In genomic region chr15:88656760-88657221, GRCh38 we compare ENCODE assay signal across 9 cellular contexts. TPM values are rescaled to one million over a fixed set of nuclear protein-coding genes. Genes with fewer than 3 reads are reported as not detected.
DNase-seq lines count a peak whose midpoint lies in the region; ATAC-seq and TF ChIP-seq lines count a peak whose summit lies in the region.
"Had no signal": no experiment of that assay in that cellular context is flagged by ENCODE, and none has a peak within 500 bp of the region (broad histone marks: within the 10 kb centered on the region; RNA-seq: fewer than 3 reads in every experiment).

No MANE protein-coding gene starts in this region.

- no peaks in the 10 kb centered on the region for H4K20me1 ChIP-seq in OCI-LY3 (ENCODE audit: insufficient read depth, low read length)

- peak overlapping the region; percentile 63 for H3K4me2 ChIP-seq in OCI-LY3 (ENCODE audit: low read length)
- H3K4me2 ChIP-seq: neural progenitor cell had no signal

- H3K4me3 ChIP-seq in heart left ventricle = no peak overlapping the region
- H3K4me3 ChIP-seq in OCI-LY3 (ENCODE audit: low read length) = peak overlapping the region; percentile 23; the same call in 1 of the 2 replicates
- H3K4me3 ChIP-seq in transverse colon = no peak overlapping the region
- H3K4me3 ChIP-seq: neural progenitor cell had no signal

- TF ChIP-seq POLR2A in heart left ventricle (IDR thresholded peaks at IDR 0.05) (no peak), transverse colon (IDR thresholded peaks at IDR 0.05) (no peak)

- in situ Hi-C loops in transverse colon (cut with MboI; ENCODE audit: low pct_ligation_motif_present in 1 of 4, low pct_unique_long_range_greater_than_20kb in 1 of 4, low sequenced_read_pairs in 3 of 4) = loop anchor here in 1 of 4 donors (25.0 kb wide), 1 partner anchor 181 kb away; no protein-coding TSS in a partner anchor

- H3K27ac ChIP-seq in heart left ventricle (no peak overlapping the region), OCI-LY3 (ENCODE audit: low read length) (peak overlapping the region; percentile 85), transverse colon (peak overlapping the region in 2 of 4 donors; percentile 5 to 18)
- H3K27ac ChIP-seq: neural progenitor cell had no signal

- TF ChIP-seq CTCF in heart left ventricle (IDR thresholded peaks at IDR 0.05) (no peak), OCI-LY3 (IDR thresholded peaks at IDR 0.05; ENCODE audit: low read depth, low read length) (no peak), transverse colon (IDR thresholded peaks at IDR 0.05) (no peak)

- no peak overlapping the region for H2AFZ ChIP-seq in OCI-LY3 (ENCODE audit: low read depth, low read length)
- H2AFZ ChIP-seq: neural progenitor cell had no signal

- no peaks in the 10 kb centered on the region for H3K27me3 ChIP-seq in heart left ventricle
- H3K27me3 ChIP-seq in OCI-LY3 (ENCODE audit: low read depth, low read length) = peaks cover 27% of the 10 kb centered on the region
- no peaks in the 10 kb centered on the region for H3K27me3 ChIP-seq in transverse colon
- H3K27me3 ChIP-seq: neural progenitor cell had no signal

- no peak for ATAC-seq in Right ventricle myocardium inferior
- no peak for ATAC-seq in heart left ventricle
- peak; percentile 91 for ATAC-seq in HG02798 (IDR thresholded peaks at IDR 0.05; ENCODE audit: poor library complexity, unreplicated experiment)

- 81 to 91% (median 82%) methylated on average over 6 to 10 of the region's 10 CpGs for WGBS in heart left ventricle, 4 donors
- WGBS in transverse colon (ENCODE audit: low coverage in 1 of 2), 2 donors = 68 to 93% methylated on average over 3 to 8 of the region's 10 CpGs

- H3K9me3 ChIP-seq in heart left ventricle (no peaks in the 10 kb centered on the region), OCI-LY3 (ENCODE audit: insufficient read depth, low read length) (peaks cover 8% of the 10 kb centered on the region; the same call in 1 of the 2 replicates), transverse colon (no peaks in the 10 kb centered on the region)

- DNase-seq in Right ventricle myocardium inferior (ENCODE audit: missing footprints) (peak; percentile 74), heart left ventricle (no peak), transverse colon (peak; percentile 74), NCI-H748 (lab: John Stamatoyannopoulos, UW; ENCODE audit: unreplicated experiment) (no peak), anterior cingulate cortex (lab: John Stamatoyannopoulos, UW) (no peak), Ammon's horn (ENCODE audit: low spot score) (no peak)

- peaks cover 0 to 12% (median 2%) of the 10 kb centered on the region in 12 donors for H3K4me1 ChIP-seq in heart left ventricle
- peaks cover 39% of the 10 kb centered on the region for H3K4me1 ChIP-seq in OCI-LY3 (ENCODE audit: low read length)
- H3K4me1 ChIP-seq in transverse colon = no peaks in the 10 kb centered on the region
- H3K4me1 ChIP-seq: neural progenitor cell had no signal

- intact Hi-C loops in Right ventricle myocardium inferior (cut with DNase I) (no loop called here), heart left ventricle (cut with DNase I) (loop anchor here (1.0 to 10.0 kb wide), 5 partner anchors 176 to 238 kb away; partner anchors contain the start of gene HAPLN3 (in 2 of the 10)), transverse colon (cut with DNase I; ENCODE audit: low total_unique reads) (loop anchor here (5.0 kb wide), 1 partner anchor 176 kb away; no protein-coding TSS in a partner anchor)

- H3K79me2 ChIP-seq in OCI-LY3 (ENCODE audit: low read length) = no peaks in the 10 kb centered on the region

- peaks cover 0 to 3% (median 0%) of the 10 kb centered on the region in 9 donors for H3K36me3 ChIP-seq in heart left ventricle
- H3K36me3 ChIP-seq in OCI-LY3 (replicated peaks; ENCODE audit: low read depth, low read length) = peaks cover 30% of the 10 kb centered on the region
- H3K36me3 ChIP-seq in transverse colon = no peaks in the 10 kb centered on the region
- H3K36me3 ChIP-seq: neural progenitor cell had no signal

- H3K9ac ChIP-seq in OCI-LY3 (ENCODE audit: low read length) = peak overlapping the region; percentile 46
- H3K9ac ChIP-seq: neural progenitor cell had no signal

- no peak for TF ChIP-seq EP300 in transverse colon (IDR thresholded peaks at IDR 0.05; ENCODE audit: low read depth)

RNA-seq across cellular contexts. Expression of gene ISG20, which starts 18.0 kb away (rescaled TPM):
- total RNA-seq in Right ventricle myocardium inferior = 1.8 TPM
- total RNA-seq in heart left ventricle = 10 to 100 TPM in 2 of 9 donors, 1 to 10 TPM in 7; 1.5 to 24.2 (median 4.9) TPM
- 10 to 100 TPM in 1 of 2 donors, 1 to 10 TPM in 1; 3.1 to 10.3 TPM for polyA plus RNA-seq in heart left ventricle
- 10 to 100 TPM; 18.7 to 51.9 (median 38.6) TPM for total RNA-seq in transverse colon

RNA-seq across cellular contexts. Expression of gene AEN, which starts 35.7 kb away (rescaled TPM):
- total RNA-seq in Right ventricle myocardium inferior (12.0 TPM), heart left ventricle (10 to 100 TPM in 2 of 9 donors, 1 to 10 TPM in 7; 4.5 to 11.9 (median 6.6) TPM), transverse colon (10 to 100 TPM in 1 of 4 donors, 1 to 10 TPM in 3; 1.5 to 22.7 (median 8.7) TPM)
- polyA plus RNA-seq in heart left ventricle = 10 to 100 TPM in 1 of 2 donors, 1 to 10 TPM in 1; 3.8 to 21.8 TPM

Comparison
In these comparisons a context has a peak if more than half of its experiments do, and no peak if none do; other contexts are left out.
1. DNase-seq: peak in Right ventricle myocardium inferior (single experiment) and transverse colon (single experiment); none in heart left ventricle (0 of 5), NCI-H748 (single experiment), anterior cingulate cortex (0 of 58) and Ammon's horn (single experiment).